18 cellular contexts compared by ENCODE assay signal in genomic region chr4:155009288-155009687, GRCh38.
DNase-seq lines count a peak whose midpoint lies in the region; ATAC-seq and TF ChIP-seq lines count a peak whose summit lies in the region.
"Had no signal": no experiment of that assay in that cellular context is flagged by ENCODE, and none has a peak within 500 bp of the region (broad histone marks: within the 10 kb centered on the region; RNA-seq: fewer than 3 reads in every experiment).

No MANE protein-coding gene starts in this region.

- POLR2A ChIA-PET in MCF 10A (lab: Yijun Ruan, JAX), result interaction anchor here (1.5 kb wide), 1 partner anchor 16 kb away, joined by 4 read pairs; no protein-coding TSS in a partner anchor

- H3K9me3 Mint-ChIP-seq in MCF 10A (ENCODE audit: unreplicated experiment) (peaks cover 6% of the 10 kb centered on the region), neural progenitor cell (peaks cover 3% of the 10 kb centered on the region)

- TF ChIP-seq CTCF in mammary epithelial cell (conservative IDR thresholded peaks at IDR 0.05 in 1 of 2, IDR thresholded peaks at IDR 0.05 in 1 of 2; ENCODE audit: extremely low read depth in 1 of 2, insufficient read depth in 1 of 2, low read depth in 1 of 2, low read length in 2 of 2), result no peak
- no peak for TF ChIP-seq CTCF in MCF 10A (IDR thresholded peaks at IDR 0.05; ENCODE audit: unreplicated experiment)
- TF ChIP-seq CTCF in neural progenitor cell (IDR thresholded peaks at IDR 0.05), result no peak
- TF ChIP-seq CTCF in colonic mucosa (IDR thresholded peaks at IDR 0.05), result no peak

- dilution Hi-C loops in mammary epithelial cell (cut with HindIII; ENCODE audit: low sequenced_read_pairs), result no loop called here

- H3K9me3 ChIP-seq in mammary epithelial cell (replicated peaks; ENCODE audit: insufficient read depth, low read length) (no peaks in the 10 kb centered on the region), neural progenitor cell (ENCODE audit: low read depth) (no peaks in the 10 kb centered on the region), colonic mucosa (no peaks in the 10 kb centered on the region)
- H3K9me3 ChIP-seq: BE2C had no signal

- H4K20me1 ChIP-seq in mammary epithelial cell (ENCODE audit: insufficient read depth, low read length), result no peaks in the 10 kb centered on the region
- no peaks in the 10 kb centered on the region for H4K20me1 ChIP-seq in neural progenitor cell (ENCODE audit: low read depth)

- H3K36me3 Mint-ChIP-seq in MCF 10A (ENCODE audit: insufficient read depth, unreplicated experiment) (no peaks in the 10 kb centered on the region), neural progenitor cell (no peaks in the 10 kb centered on the region)

- no peak overlapping the region for H3K4me2 ChIP-seq in mammary epithelial cell (ENCODE audit: insufficient read depth, low read depth, low read length)
- H3K4me2 ChIP-seq in neural progenitor cell, result no peak overlapping the region
- H3K4me2 ChIP-seq: KMS-11 had no signal

- peaks cover 17% of the 10 kb centered on the region for H3K4me1 Mint-ChIP-seq in MCF 10A (ENCODE audit: insufficient read depth, unreplicated experiment)
- H3K4me1 Mint-ChIP-seq in neural progenitor cell, result peaks cover 18% of the 10 kb centered on the region

- WGBS in mammary epithelial cell (ENCODE audit: low coverage, missing lambda C conversion rate), result 79% methylated on average over 3 of the region's 3 CpGs

- no peaks in the 10 kb centered on the region for H3K36me3 ChIP-seq in mammary epithelial cell (ENCODE audit: insufficient read depth, low read length)
- H3K36me3 ChIP-seq in neural progenitor cell, result no peaks in the 10 kb centered on the region
- no peaks in the 10 kb centered on the region for H3K36me3 ChIP-seq in colonic mucosa
- H3K36me3 ChIP-seq: BE2C had no signal

- no peak overlapping the region for H3K27ac Mint-ChIP-seq in MCF 10A (ENCODE audit: low read depth, unreplicated experiment)
- H3K27ac Mint-ChIP-seq in neural progenitor cell, result no peak overlapping the region

- H3K27me3 ChIP-seq in mammary epithelial cell (ENCODE audit: insufficient read depth, low read length) (no peaks in the 10 kb centered on the region), neural progenitor cell (no peaks in the 10 kb centered on the region), colonic mucosa (no peaks in the 10 kb centered on the region)
- H3K27me3 ChIP-seq: BE2C had no signal

- H3K4me1 ChIP-seq in mammary epithelial cell (ENCODE audit: insufficient read depth, low read length) (no peaks in the 10 kb centered on the region), neural progenitor cell (no peaks in the 10 kb centered on the region), colonic mucosa (no peaks in the 10 kb centered on the region)

- CTCF ChIA-PET in mammary epithelial cell (lab: Charles Lee; ENCODE audit: low non-redundant PET) (no interaction called here), MCF 10A (lab: Yijun Ruan, JAX) (interaction anchor here (1.4 kb wide), 1 partner anchor 28 kb away, joined by 3 read pairs; no protein-coding TSS in a partner anchor)

- in situ Hi-C loops in mammary epithelial cell (cut with MboI; ENCODE audit: low sequenced_read_pairs in 2 of 2), result no loop called here
- in situ Hi-C loops in SK-MEL-5 (cut with HindIII; ENCODE audit: low pct_unique_long_range_greater_than_20kb, low sequenced_read_pairs), result no loop called here

- H2AFZ ChIP-seq in mammary epithelial cell (ENCODE audit: low read depth, low read length), result peak overlapping the region; percentile 39
- H2AFZ ChIP-seq in neural progenitor cell (replicated peaks), result peak overlapping the region; percentile 13

- BruUV-seq in mammary epithelial cell (replicated peaks; lab: Mats Ljungman, UMichigan) (no TSS peak), MCF 10A (replicated peaks; lab: Mats Ljungman, UMichigan) (no TSS peak)

- no peak for DNase-seq in mammary epithelial cell
- no peak for DNase-seq in MCF 10A (ENCODE audit: unreplicated experiment)
- DNase-seq in SK-MEL-5 (ENCODE audit: low read depth, low spot score), result peak; percentile 26
- no peak for DNase-seq in neural progenitor cell (ENCODE audit: low spot score)
- no peak for DNase-seq in colonic mucosa
- DNase-seq: BE2C, DMS53, GDM1, NCI-H1417, NCI-H1694 treated with DMSO at 0.1 percent for 48 hours, NCI-H2107, NCI-H446 treated with DMSO at 0.1 percent for 48 hours, NCI-H526 treated with DMSO at 0.1 percent for 48 hours, T-helper 1 cell had no signal

- H3K4me3 Mint-ChIP-seq in MCF 10A (ENCODE audit: unreplicated experiment) (no peak overlapping the region), neural progenitor cell (no peak overlapping the region)

- H3K27me3 Mint-ChIP-seq in MCF 10A (ENCODE audit: insufficient read depth, unreplicated experiment), result no peaks in the 10 kb centered on the region
- H3K27me3 Mint-ChIP-seq in neural progenitor cell (ENCODE audit: insufficient read depth, low read depth), result peaks cover 4% of the 10 kb centered on the region

- no peaks in the 10 kb centered on the region for H3K79me2 ChIP-seq in mammary epithelial cell (ENCODE audit: insufficient read depth, low read length)
- H3K79me2 ChIP-seq in neural progenitor cell (ENCODE audit: low read depth), result no peaks in the 10 kb centered on the region

- no peaks in the 10 kb centered on the region for H3F3A ChIP-seq in neural progenitor cell (ENCODE audit: low read depth)

- ATAC-seq in HG03108 (IDR thresholded peaks at IDR 0.05; ENCODE audit: unreplicated experiment) (no peak), GM19397 (IDR thresholded peaks at IDR 0.05; ENCODE audit: unreplicated experiment) (no peak)
- ATAC-seq: Panc1 had no signal

- H3K27ac ChIP-seq in mammary epithelial cell (ENCODE audit: insufficient read depth, low read depth, low read length) (no peak overlapping the region), neural progenitor cell (no peak overlapping the region), colonic mucosa (no peak overlapping the region)
- H3K27ac ChIP-seq: KMS-11 had no signal

- H3K4me3 ChIP-seq in mammary epithelial cell (replicated peaks in 1 of 3; ENCODE audit: insufficient read depth in 1 of 3, low read depth in 2 of 3, low read length in 3 of 3) (no peak overlapping the region), neural progenitor cell (no peak overlapping the region), colonic mucosa (no peak overlapping the region)

- intact Hi-C loops in mammary epithelial cell (cut with micrococcal nuclease), result no loop called here
- intact Hi-C loops in MCF 10A (cut with micrococcal nuclease), result no loop called here
- intact Hi-C loops in colonic mucosa (cut with DNase I), result no loop called here

- no peak overlapping the region for H3K9ac ChIP-seq in mammary epithelial cell (ENCODE audit: insufficient read depth, low read length)
- no peak overlapping the region for H3K9ac ChIP-seq in neural progenitor cell
- no peak overlapping the region for H3K9ac ChIP-seq in colonic mucosa (ENCODE audit: low read depth in 2 of 2, low read length in 2 of 2)
- H3K9ac ChIP-seq: KMS-11 had no signal
